Comparison of ENCODE assay signal across 14 cellular contexts in genomic region chr5:76724871-76725270, GRCh38. TPM values are rescaled to one million over a fixed set of nuclear protein-coding genes. Genes with fewer than 3 reads are reported as not detected.
DNase-seq lines count a peak whose midpoint lies in the region; ATAC-seq, FAIRE-seq and TF ChIP-seq lines count a peak whose summit lies in the region.
"Had no signal": no experiment of that assay in that cellular context is flagged by ENCODE, and none has a peak within 500 bp of the region (broad histone marks: within the 10 kb centered on the region; RNA-seq: fewer than 3 reads in every experiment).

No MANE protein-coding gene starts in this region.

- H3K9me3 Mint-ChIP-seq in central memory CD8-positive, alpha-beta T cell, result peaks cover 11% of the 10 kb centered on the region

- H3K4me3 ChIP-seq in A549, result no peak overlapping the region
- H3K4me3 ChIP-seq in IMR-90 (ENCODE audit: insufficient read depth, low read depth, low read length), result no peak overlapping the region
- no peak overlapping the region for H3K4me3 ChIP-seq in gastrocnemius medialis
- H3K4me3 ChIP-seq: prostate gland, suprapubic skin had no signal

- H3K14ac ChIP-seq in IMR-90 (replicated peaks; ENCODE audit: low read depth, low read length), result no peak overlapping the region

- H3K9ac ChIP-seq in IMR-90 (ENCODE audit: low read depth, low read length), result no peak overlapping the region; the same call in 1 of the 2 replicates

- H2AK5ac ChIP-seq in IMR-90 (ENCODE audit: low read depth, low read length), result no peak overlapping the region

- no peak overlapping the region for H2BK20ac ChIP-seq in IMR-90 (ENCODE audit: low read depth, low read length)

- TF ChIP-seq CTCF in A549 (IDR thresholded peaks at IDR 0.05), result no peak
- TF ChIP-seq CTCF in IMR-90 (conservative IDR thresholded peaks at IDR 0.05; ENCODE audit: low read depth, low read length), result no peak
- TF ChIP-seq CTCF in gastrocnemius medialis (IDR thresholded peaks at IDR 0.05 in 4 of 5, conservative IDR thresholded peaks at IDR 0.05 in 1 of 5), result no peak

- TF ChIP-seq POLR2A in A549 (IDR thresholded peaks at IDR 0.05; ENCODE audit: low read length) (no peak), IMR-90 (IDR thresholded peaks at IDR 0.05; ENCODE audit: low read depth, low read length) (0 out of 2 replicates have a peak, but pooled peaks have one; percentile 39), gastrocnemius medialis (IDR thresholded peaks at IDR 0.05) (no peak)

- peak overlapping the region; percentile 13 for H3K27ac Mint-ChIP-seq in central memory CD8-positive, alpha-beta T cell (ENCODE audit: low read depth)

- POLR2A ChIA-PET in A549 (lab: Yijun Ruan, JAX) (no interaction called here), IMR-90 (lab: Charles Lee; ENCODE audit: unreplicated experiment) (no interaction called here)

- no peak overlapping the region for H2AFZ ChIP-seq in IMR-90 (replicated peaks; ENCODE audit: low read length, poor library complexity)

- dilution Hi-C loops in IMR-90 (cut with HindIII; ENCODE audit: low sequenced_read_pairs, unreplicated experiment), result no loop called here

- no peak overlapping the region for H4K91ac ChIP-seq in IMR-90 (ENCODE audit: insufficient read depth, low read depth, low read length)

- H2BK120ac ChIP-seq in IMR-90 (ENCODE audit: low read depth, low read length), result peak overlapping the region; percentile 12; the same call in 1 of the 2 replicates

- 40% methylated on average over 4 of the region's 4 CpGs for WGBS in A549 (ENCODE audit: missing lambda C conversion rate)
- no CpG with 5 or more reads among the region's 4 CpGs for WGBS in IMR-90 (ENCODE audit: extremely low coverage in 2 of 2, insufficient read length in 1 of 2), 2 experiments

- no peak overlapping the region for H2BK15ac ChIP-seq in IMR-90 (ENCODE audit: low read depth, low read length)

- H3K23ac ChIP-seq in IMR-90 (ENCODE audit: low read depth, low read length), result peak overlapping the region; percentile 22; the same call in 1 of the 2 replicates

- no peak overlapping the region for H3K4me3 Mint-ChIP-seq in central memory CD8-positive, alpha-beta T cell

- H3K9me3 ChIP-seq in A549, result peaks cover 19% of the 10 kb centered on the region
- peaks cover 3% of the 10 kb centered on the region for H3K9me3 ChIP-seq in IMR-90 (ENCODE audit: control insufficient read depth, insufficient read depth, low read length)
- peaks cover 0 to 7% (median 3%) of the 10 kb centered on the region in 3 donors for H3K9me3 ChIP-seq in gastrocnemius medialis
- H3K9me3 ChIP-seq: prostate gland, suprapubic skin had no signal

- peak overlapping the region in 1 of 2 experiments; percentile 24; a peak in 2 of 4 replicates for H4K8ac ChIP-seq in IMR-90 (ENCODE audit: low read depth in 2 of 2, low read length in 2 of 2)

- peaks cover 57% of the 10 kb centered on the region for H3K4me1 Mint-ChIP-seq in central memory CD8-positive, alpha-beta T cell

- H3K56ac ChIP-seq in IMR-90 (ENCODE audit: extremely low read depth, insufficient read depth, low read length), result no peak overlapping the region

- peaks cover 11% of the 10 kb centered on the region for H3K36me3 Mint-ChIP-seq in central memory CD8-positive, alpha-beta T cell (ENCODE audit: insufficient read depth)

- peaks cover 13 to 70% of the 10 kb centered on the region in 2 experiments for H3K79me1 ChIP-seq in IMR-90 (ENCODE audit: low read depth in 1 of 2, low read length in 2 of 2)

- H3K4ac ChIP-seq in IMR-90 (ENCODE audit: low read depth, low read length), result no peak overlapping the region

- H4K5ac ChIP-seq in IMR-90 (ENCODE audit: low read depth, low read length), result no peak overlapping the region; the same call in 1 of the 2 replicates

- peak overlapping the region; percentile 61 for H2BK5ac ChIP-seq in IMR-90 (ENCODE audit: low read depth, low read length, poor library complexity, severe bottlenecking)

- peaks cover 15% of the 10 kb centered on the region for H3K4me1 ChIP-seq in A549
- peaks cover 17% of the 10 kb centered on the region for H3K4me1 ChIP-seq in IMR-90 (ENCODE audit: control insufficient read depth, insufficient read depth, low read length)
- H3K4me1 ChIP-seq in gastrocnemius medialis, result no peaks in the 10 kb centered on the region
- H3K4me1 ChIP-seq: prostate gland, suprapubic skin had no signal

- no peak for TF ChIP-seq EP300 in A549 (IDR thresholded peaks at IDR 0.05)

- H3K4me2 ChIP-seq in A549 (peak overlapping the region; percentile 57), IMR-90 (ENCODE audit: low read depth, low read length) (peak overlapping the region; percentile 46)

- CTCF ChIA-PET in A549 (lab: Yijun Ruan, JAX), result interaction anchor here (0.6 to 2.8 kb wide), 3 partner anchors 8 to 72 kb away, joined by 3 to 17 read pairs (median 5); no protein-coding TSS in a partner anchor
- CTCF ChIA-PET in IMR-90 (lab: Yijun Ruan, JAX), result no interaction called here

- no peaks in the 10 kb centered on the region for H3K27me3 ChIP-seq in IMR-90 (ENCODE audit: control insufficient read depth, insufficient read depth, low read length)
- H3K27me3 ChIP-seq in gastrocnemius medialis, result no peaks in the 10 kb centered on the region
- H3K27me3 ChIP-seq: suprapubic skin had no signal

- peak; percentile 35 to 44 for DNase-seq in A549 (ENCODE audit: low read depth in 1 of 2, low spot score in 1 of 2)
- peak; percentile 88 for DNase-seq in IMR-90
- no peak for DNase-seq in central memory CD8-positive, alpha-beta T cell (ENCODE audit: low spot score in 2 of 2)
- peak; percentile 91 for DNase-seq in kidney glomerular epithelial cell (lab: John Stamatoyannopoulos, UW)
- no peak for DNase-seq in urothelium cell line (ENCODE audit: low spot score)
- no peak for DNase-seq in T-helper 1 cell
- DNase-seq in gastrocnemius medialis, result no peak
- DNase-seq: DND-41, NCI-H446 treated with DMSO at 0.1 percent for 48 hours, Right ventricle myocardium superior had no signal

- intact Hi-C loops in IMR-90 (cut with micrococcal nuclease) (no loop called here), gastrocnemius medialis (cut with DNase I; ENCODE audit: low total_unique reads) (no loop called here)

- H4K20me1 ChIP-seq in IMR-90 (ENCODE audit: insufficient read depth, low read length), result peaks cover 59% of the 10 kb centered on the region

- no peak for TF ChIP-seq RAD21 in A549 (conservative IDR thresholded peaks at IDR 0.05 in 1 of 2, IDR thresholded peaks at IDR 0.05 in 1 of 2)
- no peak for TF ChIP-seq RAD21 in IMR-90 (IDR thresholded peaks at IDR 0.05; ENCODE audit: low read length)

- H3K36me3 ChIP-seq in IMR-90 (ENCODE audit: control insufficient read depth, insufficient read depth, low read length) (peaks cover 19% of the 10 kb centered on the region), gastrocnemius medialis (no peaks in the 10 kb centered on the region)
- H3K36me3 ChIP-seq: prostate gland had no signal

- FAIRE-seq in A549 (lab: Jason Lieb, UNC) (no peak), urothelium cell line (lab: Jason Lieb, UNC) (no peak)
- FAIRE-seq: GM18507 had no signal

- in situ Hi-C loops in IMR-90 (cut with MboI; ENCODE audit: low sequenced_read_pairs) (no loop called here), gastrocnemius medialis (cut with MboI; ENCODE audit: low sequenced_read_pairs in 4 of 4) (no loop called here)

- H3K27ac ChIP-seq in A549 (peak overlapping the region; percentile 33 to 38; a peak in 4 of 6 replicates), IMR-90 (ENCODE audit: insufficient read depth, low read length) (no peak overlapping the region), gastrocnemius medialis (no peak overlapping the region)
- H3K27ac ChIP-seq: prostate gland, suprapubic skin had no signal

- no TSS peak for BruUV-seq in IMR-90 (replicated peaks; lab: Mats Ljungman, UMichigan)

- H3K9me1 ChIP-seq in IMR-90 (ENCODE audit: insufficient read depth, low read length), result peaks cover 17% of the 10 kb centered on the region; the same call in 1 of the 2 replicates

- H3K18ac ChIP-seq in IMR-90 (ENCODE audit: low read depth, low read length), result peak overlapping the region; percentile 46; the same call in 1 of the 2 replicates

- peak; percentile 62 to 79 for ATAC-seq in A549
- ATAC-seq in IMR-90 (ENCODE audit: low read depth), result peak; percentile 78
- ATAC-seq in central memory CD8-positive, alpha-beta T cell (replicated peaks; ENCODE audit: extremely low read depth, poor library complexity, severe bottlenecking), result no peak
- no peak for ATAC-seq in HG02798 (IDR thresholded peaks at IDR 0.05; ENCODE audit: poor library complexity, unreplicated experiment)
- no peak for ATAC-seq in gastrocnemius medialis

- H3K27me3 Mint-ChIP-seq in central memory CD8-positive, alpha-beta T cell, result no peaks in the 10 kb centered on the region

- no peak overlapping the region for H2AK9ac ChIP-seq in IMR-90 (replicated peaks; ENCODE audit: low read depth, low read length, poor library complexity)

TF ChIP-seq in A549, 52 proteins besides CTCF, POLR2A, EP300 and RAD21:
- TF ChIP-seq FOSL2 (IDR thresholded peaks at IDR 0.05) (no peak), FOSL2 (CRISPR knock-in tag; IDR thresholded peaks at IDR 0.05) (peak; percentile 19; the same call in 1 of the 2 replicates), EHMT2 (IDR thresholded peaks at IDR 0.05; ENCODE audit: low read depth) (no peak)
TF ChIP-seq in A549: peak in this region for 1.

TF ChIP-seq in IMR-90, 13 proteins besides CTCF, POLR2A, EP300 and RAD21 (continues in another document):
- TF ChIP-seq NFE2L2 (IDR thresholded peaks at IDR 0.05; ENCODE audit: low read depth, low read length), result no peak
- TF ChIP-seq BHLHE40 (IDR thresholded peaks at IDR 0.05; ENCODE audit: low read depth, low read length), result peak; percentile 20; the same call in 1 of the 2 replicates
- TF ChIP-seq, protein P1, sequence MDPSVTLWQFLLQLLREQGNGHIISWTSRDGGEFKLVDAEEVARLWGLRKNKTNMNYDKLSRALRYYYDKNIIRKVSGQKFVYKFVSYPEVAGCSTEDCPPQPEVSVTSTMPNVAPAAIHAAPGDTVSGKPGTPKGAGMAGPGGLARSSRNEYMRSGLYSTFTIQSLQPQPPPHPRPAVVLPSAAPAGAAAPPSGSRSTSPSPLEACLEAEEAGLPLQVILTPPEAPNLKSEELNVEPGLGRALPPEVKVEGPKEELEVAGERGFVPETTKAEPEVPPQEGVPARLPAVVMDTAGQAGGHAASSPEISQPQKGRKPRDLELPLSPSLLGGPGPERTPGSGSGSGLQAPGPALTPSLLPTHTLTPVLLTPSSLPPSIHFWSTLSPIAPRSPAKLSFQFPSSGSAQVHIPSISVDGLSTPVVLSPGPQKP (IDR thresholded peaks at IDR 0.05; ENCODE audit: borderline replicate concordance, low read depth, low read length), result no peak
- TF ChIP-seq MAFK (IDR thresholded peaks at IDR 0.05; ENCODE audit: low read depth, low read length), result 0 out of 2 replicates have a peak, but pooled peaks have one; percentile 11

RNA-seq across cellular contexts. Expression of gene F2R, which starts 8.9 kb away (rescaled TPM):
- polyA plus RNA-seq in A549 (2011; rRNA removed), result 114 and 131 TPM in 2 replicates
- 28.2 and 38.5 TPM in 2 replicates for polyA plus RNA-seq in A549 (2012; cell fraction: cytosol; rRNA removed)
- polyA plus RNA-seq in A549 (2012; cell fraction: nucleus; rRNA removed), result 21.4 and 25.3 TPM in 2 replicates
- 19.4 to 30.4 TPM (median 26.3 TPM) in 3 replicates for polyA plus RNA-seq in A549 (2017; fragmentation: RNase III; extraction: RNeasy Plus Mini Kit Qiagen cat#74134 plus additional on column Dnase treatment)
- polyA minus RNA-seq in A549 (2011; rRNA and poly(A)+ RNA removed), result 76.1 and 95.1 TPM in 2 replicates
- 85.7 and 96.7 TPM in 2 replicates for total RNA-seq in IMR-90 (2012; rRNA removed)
- 135 and 147 TPM in 2 replicates for polyA plus RNA-seq in IMR-90 (2012; rRNA removed)
- polyA plus RNA-seq in IMR-90 (2012; cell fraction: cytosol; rRNA removed), result 76.8 and 100 TPM in 2 replicates
- 17.8 and 49.6 TPM in 2 replicates for polyA plus RNA-seq in IMR-90 (2012; cell fraction: nucleus; rRNA removed; ENCODE audit: low replicate concordance)
- 1 to 10 TPM; 2.4 to 4.2 (median 3.8) TPM for total RNA-seq in gastrocnemius medialis

Comparison
In these comparisons a context has a peak if more than half of its experiments do, and no peak if none do; other contexts are left out.
1. ATAC-seq: peak in A549 (2 of 2) and IMR-90 (single experiment); none in central memory CD8-positive, alpha-beta T cell (single experiment), HG02798 (single experiment) and gastrocnemius medialis (0 of 2).
2. DNase-seq: peak in A549 (2 of 2), IMR-90 (single experiment) and kidney glomerular epithelial cell (single experiment); none in central memory CD8-positive, alpha-beta T cell (0 of 2), urothelium cell line (single experiment), T-helper 1 cell (0 of 5) and gastrocnemius medialis (0 of 2).
3. H3K27ac ChIP-seq: peak in A549 (2 of 2); none in IMR-90 (single experiment) and gastrocnemius medialis (0 of 4).
4. RNA of gene F2R, which starts 8.9 kb away (total RNA-seq): 85.7 to 96.7 TPM in IMR-90; 2.4 to 4.2 TPM in gastrocnemius medialis; every median in the first group is over 10 times any median in the second.